33 cellular contexts compared by ENCODE assay signal in genomic region chr5:110630350-110630749, GRCh38.
"Had no signal": no experiment of that assay in that cellular context is flagged by ENCODE, and none has a peak within 500 bp of the region (broad histone marks: within the 10 kb centered on the region; RNA-seq: fewer than 3 reads in every experiment).

No MANE protein-coding gene starts in this region.

- DNase-seq: activated B cell treated with CpG ODN at 0.5 μM for 24 hours; activated CD4-positive, alpha-beta memory T cell treated with anti-CD3 and anti-CD28 coated beads for 36 hours; activated CD4-positive, alpha-beta T cell treated with anti-CD3 and anti-CD28 coated beads for 4 hours; activated CD4-positive, alpha-beta T cell treated with anti-CD3 and anti-CD28 coated beads, Interleukin-2, amount 50 U/mL, for 1 hour; activated CD4-positive, CD25-positive, alpha-beta regulatory T cell treated with anti-CD3 and anti-CD28 coated beads, Interleukin-2, amount 50 U/mL, for 72 hours; activated CD8-positive, alpha-beta memory T cell treated with anti-CD3 and anti-CD28 coated beads, Interleukin-2, amount 10 ng/mL, durations not matched to agents 7 days and 5 days; activated CD8-positive, alpha-beta memory T cell treated with anti-CD3 and anti-CD28 coated beads, Interleukin-2, amount 50 U/mL, for 48 hours; activated effector memory CD4-positive, alpha-beta T cell treated with anti-CD3 and anti-CD28 coated beads, Interleukin-2, amount 50 U/mL, for 16 hours; activated naive CD4-positive, alpha-beta T cell; activated naive CD4-positive, alpha-beta T cell treated with anti-CD3 and anti-CD28 coated beads, Interleukin-2, amount 50 U/mL, for 16 hours; activated naive CD8-positive, alpha-beta T cell treated with anti-CD3 and anti-CD28 coated beads for 36 hours; activated T-cell treated with anti-CD3 and anti-CD28 coated beads, Interleukin-2, amount 50 U/mL, for 72 hours; amniotic stem cell; aorta; brain microvascular endothelial cell; colonic mucosa; MM.1S; NCI-H1092; NCI-H1436 treated with DMSO at 0.1 percent for 48 hours; NCI-H1694 treated with DMSO at 0.1 percent for 48 hours; NCI-H2029; NCI-H2107; NCI-H2171; NCI-H510A; NCI-H526; NCI-H748 treated with DMSO at 0.1 percent for 48 hours; NK-92 treated with Interleukin-12 subunit alpha and Interleukin-12 subunit beta, amount 100 ng/mL, for 24 hours; PC-3; Peyer's patch; RPMI8226; SJCRH30; T1000 had no signal

- ATAC-seq: activated CD8-positive, alpha-beta memory T cell treated with anti-CD3 and anti-CD28 coated beads, Interleukin-2, amount 10 ng/mL, durations not matched to agents 7 days and 5 days; activated T-cell treated with anti-CD3 and anti-CD28 coated beads, Interleukin-2, amount 50 U/mL, for 72 hours; activated T-helper 17 cell treated with anti-CD3 and anti-CD28 coated beads, Interleukin-2, amount 50 U/mL, for 72 hours; PC-3 had no signal
